8 cellular contexts compared by ENCODE assay signal in genomic region chr12:47217595-47217869, GRCh38.
DNase-seq lines count a peak whose midpoint lies in the region; ATAC-seq and TF ChIP-seq lines count a peak whose summit lies in the region.
"Not testable (repeated sequence)": the region's sequence is repeated elsewhere in the genome, so short reads cannot be mapped to it uniquely, and the experiment has no call there.

No MANE protein-coding gene starts in this region.

- H3K27ac ChIP-seq in CD4-positive, CD25-positive, alpha-beta regulatory T cell (ENCODE audit: insufficient read depth, low read length, poor library complexity, severe bottlenecking): peak overlapping the region; percentile 74
- peak overlapping the region; percentile 81; the same call in 1 of the 2 replicates for H3K27ac ChIP-seq in KMS-11
- peak overlapping the region; percentile 63 for H3K27ac ChIP-seq in effector memory CD4-positive, alpha-beta T cell (ENCODE audit: insufficient read depth, low read length, poor library complexity, severe bottlenecking)
- peak overlapping the region; percentile 30 to 72 (median 63) for H3K27ac ChIP-seq in transverse colon

- TF ChIP-seq POLR2A in transverse colon (IDR thresholded peaks at IDR 0.05): not testable (repeated sequence)

- TF ChIP-seq CTCF in KMS-11 (conservative IDR thresholded peaks at IDR 0.05; ENCODE audit: low read depth, low read length); transverse colon (IDR thresholded peaks at IDR 0.05): not testable (repeated sequence)

- not testable (repeated sequence) for H4K20me1 ChIP-seq in KMS-11 (ENCODE audit: insufficient read depth)

- WGBS in transverse colon (ENCODE audit: low coverage in 1 of 2), 2 donors: 70 to 90% methylated on average over 4 to 8 of the region's 8 CpGs

- peaks cover 38% of the 10 kb centered on the region for H3K36me3 Mint-ChIP-seq in CD4-positive, CD25-positive, alpha-beta regulatory T cell
- H3K36me3 Mint-ChIP-seq in T-cell: peaks cover 59% of the 10 kb centered on the region
- H3K36me3 Mint-ChIP-seq in activated CD8-positive, alpha-beta memory T cell treated with anti-CD3 and anti-CD28 coated beads, Interleukin-2, amount 10 ng/mL, durations not matched to agents 7 days and 5 days: peaks cover 40% of the 10 kb centered on the region
- H3K36me3 Mint-ChIP-seq in activated naive CD4-positive, alpha-beta T cell treated with anti-CD3 and anti-CD28 coated beads, Interleukin-2, amount 50 U/mL, for 72 hours: peaks cover 73 to 81% of the 10 kb centered on the region in 2 donors
- peaks cover 19% of the 10 kb centered on the region for H3K36me3 Mint-ChIP-seq in natural killer cell treated with Interleukin-12 subunit alpha and Interleukin-12 subunit beta and Interleukin-15 and Interleukin-18, amount 100 ng/mL, for 72 hours

- CTCF ChIA-PET in T-cell (lab: Charles Lee): interaction anchor here in 1 of 2 donors (1.3 to 3.7 kb wide), 4 partner anchors 10 to 180 kb away, joined by 3 to 25 read pairs (median 7); no protein-coding TSS in a partner anchor
- CTCF ChIA-PET in activated CD8-positive, alpha-beta memory T cell treated with anti-CD3 and anti-CD28 coated beads, Interleukin-2, amount 10 ng/mL, durations not matched to agents 7 days and 5 days (lab: Charles Lee): interaction anchor here (1.2 to 3.4 kb wide), 6 partner anchors 9 to 180 kb away, joined by 3 to 26 read pairs (median 4); partner anchors contain the start of genes AMIGO2 and PCED1B

- POLR2A ChIA-PET in T-cell (lab: Charles Lee): interaction anchor here (1.3 to 1.9 kb wide), 2 partner anchors 10 kb away, joined by 7 to 10 read pairs; no protein-coding TSS in a partner anchor

- ATAC-seq in CD4-positive, CD25-positive, alpha-beta regulatory T cell (ENCODE audit: low read depth in 2 of 2); T-cell (replicated peaks in 1 of 4); activated CD8-positive, alpha-beta memory T cell treated with anti-CD3 and anti-CD28 coated beads, Interleukin-2, amount 10 ng/mL, durations not matched to agents 7 days and 5 days; activated naive CD4-positive, alpha-beta T cell treated with anti-CD3 and anti-CD28 coated beads, Interleukin-2, amount 50 U/mL, for 72 hours; natural killer cell treated with Interleukin-12 subunit alpha and Interleukin-12 subunit beta and Interleukin-15 and Interleukin-18, amount 100 ng/mL, for 72 hours: not testable (repeated sequence)

- H3K9me3 Mint-ChIP-seq in CD4-positive, CD25-positive, alpha-beta regulatory T cell; T-cell; activated CD8-positive, alpha-beta memory T cell treated with anti-CD3 and anti-CD28 coated beads, Interleukin-2, amount 10 ng/mL, durations not matched to agents 7 days and 5 days (ENCODE audit: low read depth); activated naive CD4-positive, alpha-beta T cell treated with anti-CD3 and anti-CD28 coated beads, Interleukin-2, amount 50 U/mL, for 72 hours; natural killer cell treated with Interleukin-12 subunit alpha and Interleukin-12 subunit beta and Interleukin-15 and Interleukin-18, amount 100 ng/mL, for 72 hours: not testable (repeated sequence)

- peak overlapping the region; percentile 99 for H3K4me3 ChIP-seq in CD4-positive, CD25-positive, alpha-beta regulatory T cell (ENCODE audit: low read depth, low read length)
- not testable (repeated sequence) for H3K4me3 ChIP-seq in KMS-11 (IDR thresholded peaks at IDR 0.05; ENCODE audit: insufficient read depth, low read depth, low read length)
- H3K4me3 ChIP-seq in effector memory CD4-positive, alpha-beta T cell (ENCODE audit: insufficient read depth, low read depth, low read length, poor library complexity, severe bottlenecking): peak overlapping the region; percentile 57
- H3K4me3 ChIP-seq in transverse colon: peak overlapping the region in 1 of 4 donors; percentile 23

- TF ChIP-seq EP300 in transverse colon (IDR thresholded peaks at IDR 0.05; ENCODE audit: low read depth): not testable (repeated sequence)

- H3K4me1 ChIP-seq in CD4-positive, CD25-positive, alpha-beta regulatory T cell (ENCODE audit: control insufficient read depth, insufficient read depth, low read length, poor library complexity, severe bottlenecking): peaks cover 61% of the 10 kb centered on the region
- H3K4me1 ChIP-seq in KMS-11 (ENCODE audit: low read depth, poor library complexity, severe bottlenecking) (peaks cover 34% of the 10 kb centered on the region), transverse colon (peaks cover under 1 to 11% (median 2%) of the 10 kb centered on the region in 4 donors)
- peaks cover 11% of the 10 kb centered on the region for H3K4me1 ChIP-seq in effector memory CD4-positive, alpha-beta T cell (ENCODE audit: control insufficient read depth, insufficient read depth, low read length, poor library complexity, severe bottlenecking)

- not testable (repeated sequence) for H3K9me3 ChIP-seq in CD4-positive, CD25-positive, alpha-beta regulatory T cell (ENCODE audit: control insufficient read depth in 2 of 2, low read length in 2 of 2); effector memory CD4-positive, alpha-beta T cell (ENCODE audit: control insufficient read depth, low read length); transverse colon

- H3K4me2 ChIP-seq in KMS-11: peak overlapping the region; percentile 76; the same call in 1 of the 2 replicates

- H3K79me2 ChIP-seq in KMS-11 (ENCODE audit: insufficient read depth, low read depth): not testable (repeated sequence)

- H2AFZ ChIP-seq in KMS-11 (ENCODE audit: low read depth): 0 out of 2 replicates have a peak overlapping the region, but pooled peaks have one; percentile 70

- H3K36me3 ChIP-seq in CD4-positive, CD25-positive, alpha-beta regulatory T cell (ENCODE audit: control insufficient read depth, insufficient read depth, low read length): peaks cover 13% of the 10 kb centered on the region
- H3K36me3 ChIP-seq in KMS-11 (ENCODE audit: insufficient read depth); effector memory CD4-positive, alpha-beta T cell (ENCODE audit: control insufficient read depth, insufficient read depth, low read length); transverse colon: not testable (repeated sequence)

- peak overlapping the region; percentile 84 to 94 (median 94) for H3K27ac Mint-ChIP-seq in CD4-positive, CD25-positive, alpha-beta regulatory T cell
- peak overlapping the region; percentile 96 for H3K27ac Mint-ChIP-seq in T-cell
- peak overlapping the region; percentile 97 for H3K27ac Mint-ChIP-seq in activated CD8-positive, alpha-beta memory T cell treated with anti-CD3 and anti-CD28 coated beads, Interleukin-2, amount 10 ng/mL, durations not matched to agents 7 days and 5 days
- H3K27ac Mint-ChIP-seq in activated naive CD4-positive, alpha-beta T cell treated with anti-CD3 and anti-CD28 coated beads, Interleukin-2, amount 50 U/mL, for 72 hours: peak overlapping the region; percentile 91 to 100
- H3K27ac Mint-ChIP-seq in natural killer cell treated with Interleukin-12 subunit alpha and Interleukin-12 subunit beta and Interleukin-15 and Interleukin-18, amount 100 ng/mL, for 72 hours: peak overlapping the region; percentile 96 to 99

- H3K4me3 Mint-ChIP-seq in CD4-positive, CD25-positive, alpha-beta regulatory T cell: peak overlapping the region; percentile 97 to 99 (median 98)
- H3K4me3 Mint-ChIP-seq in T-cell: peak overlapping the region; percentile 91 to 96 (median 95)
- H3K4me3 Mint-ChIP-seq in activated CD8-positive, alpha-beta memory T cell treated with anti-CD3 and anti-CD28 coated beads, Interleukin-2, amount 10 ng/mL, durations not matched to agents 7 days and 5 days: peak overlapping the region; percentile 87
- H3K4me3 Mint-ChIP-seq in natural killer cell treated with Interleukin-12 subunit alpha and Interleukin-12 subunit beta and Interleukin-15 and Interleukin-18, amount 100 ng/mL, for 72 hours: peak overlapping the region; percentile 89

- peak overlapping the region; percentile 49; the same call in 1 of the 2 replicates for H3K9ac ChIP-seq in KMS-11

- intact Hi-C loops in transverse colon (cut with DNase I; ENCODE audit: low total_unique reads): not testable (repeated sequence)

- not testable (repeated sequence) for H3K27me3 ChIP-seq in CD4-positive, CD25-positive, alpha-beta regulatory T cell (ENCODE audit: control insufficient read depth, insufficient read depth, low read length); KMS-11 (ENCODE audit: insufficient read depth, low read depth); effector memory CD4-positive, alpha-beta T cell (replicated peaks; ENCODE audit: control insufficient read depth, insufficient read depth, low read length, poor library complexity, severe bottlenecking); transverse colon

- H3K27me3 Mint-ChIP-seq in CD4-positive, CD25-positive, alpha-beta regulatory T cell; T-cell; activated CD8-positive, alpha-beta memory T cell treated with anti-CD3 and anti-CD28 coated beads, Interleukin-2, amount 10 ng/mL, durations not matched to agents 7 days and 5 days; natural killer cell treated with Interleukin-12 subunit alpha and Interleukin-12 subunit beta and Interleukin-15 and Interleukin-18, amount 100 ng/mL, for 72 hours: not testable (repeated sequence)

- H3K4me1 Mint-ChIP-seq in CD4-positive, CD25-positive, alpha-beta regulatory T cell: peaks cover 11 to 30% (median 23%) of the 10 kb centered on the region in 4 donors
- H3K4me1 Mint-ChIP-seq in T-cell: peaks cover 41 to 47% (median 45%) of the 10 kb centered on the region in 3 donors
- peaks cover 56% of the 10 kb centered on the region for H3K4me1 Mint-ChIP-seq in activated CD8-positive, alpha-beta memory T cell treated with anti-CD3 and anti-CD28 coated beads, Interleukin-2, amount 10 ng/mL, durations not matched to agents 7 days and 5 days
- H3K4me1 Mint-ChIP-seq in natural killer cell treated with Interleukin-12 subunit alpha and Interleukin-12 subunit beta and Interleukin-15 and Interleukin-18, amount 100 ng/mL, for 72 hours (ENCODE audit: low read depth in 2 of 2): peaks cover 55 to 72% of the 10 kb centered on the region in 2 donors

- DNase-seq in CD4-positive, CD25-positive, alpha-beta regulatory T cell: peak in 1 of 3 donors; percentile 67
- DNase-seq in T-cell: peak in 6 of 34 experiments; percentile 17 to 32 (median 22)
- peak; percentile 64 for DNase-seq in activated CD8-positive, alpha-beta memory T cell treated with anti-CD3 and anti-CD28 coated beads, Interleukin-2, amount 10 ng/mL, durations not matched to agents 7 days and 5 days
- DNase-seq in activated naive CD4-positive, alpha-beta T cell treated with anti-CD3 and anti-CD28 coated beads, Interleukin-2, amount 50 U/mL, for 72 hours (ENCODE audit: low spot score in 2 of 2); effector memory CD4-positive, alpha-beta T cell; natural killer cell treated with Interleukin-12 subunit alpha and Interleukin-12 subunit beta and Interleukin-15 and Interleukin-18, amount 100 ng/mL, for 72 hours (ENCODE audit: low spot score); transverse colon: not testable (repeated sequence)

- in situ Hi-C loops in transverse colon (cut with MboI; ENCODE audit: low pct_ligation_motif_present in 1 of 4, low pct_unique_long_range_greater_than_20kb in 1 of 4, low sequenced_read_pairs in 3 of 4): not testable (repeated sequence)
